In the genomic region with DNA sequence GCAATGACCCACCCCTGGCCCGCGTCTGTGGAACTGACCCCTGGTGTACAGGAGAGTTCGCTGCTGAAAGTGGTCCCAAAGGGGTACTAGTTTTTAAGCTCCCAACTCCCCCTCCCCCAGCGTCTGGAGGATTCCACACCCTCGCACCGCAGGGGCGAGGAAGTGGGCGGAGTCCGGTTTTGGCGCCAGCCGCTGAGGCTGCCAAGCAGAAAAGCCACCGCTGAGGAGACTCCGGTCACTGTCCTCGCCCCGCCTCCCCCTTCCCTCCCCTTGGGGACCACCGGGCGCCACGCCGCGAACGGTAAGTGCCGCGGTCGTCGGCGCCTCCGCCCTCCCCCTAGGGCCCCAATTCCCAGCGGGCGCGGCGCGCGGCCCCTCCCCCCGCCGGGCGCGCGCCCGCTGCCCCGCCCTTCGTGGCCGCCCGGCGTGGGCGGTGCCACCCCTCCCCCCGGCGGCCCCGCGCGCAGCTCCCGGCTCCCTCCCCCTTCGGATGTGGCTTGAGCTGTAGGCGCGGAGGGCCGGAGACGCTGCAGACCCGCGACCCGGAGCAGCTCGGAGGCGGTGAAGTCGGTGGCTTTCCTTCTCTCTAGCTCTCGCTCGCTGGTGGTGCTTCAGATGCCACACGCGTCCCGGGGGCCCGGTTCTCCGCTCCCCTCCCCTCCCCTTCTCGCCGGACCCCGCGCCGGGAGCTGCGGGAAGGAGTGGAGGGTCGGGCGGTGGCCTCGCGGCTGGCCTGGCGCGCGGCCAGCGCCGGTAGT, we compare ENCODE assay signal across 8 cellular contexts. TPM values are rescaled to one million over a fixed set of nuclear protein-coding genes. Genes with fewer than 3 reads are reported as not detected.
A peak's percentile ranks its signal among the peaks of the same experiment; 100 is the strongest.
DNase-seq lines count a peak whose midpoint lies in the region; ATAC-seq and TF ChIP-seq lines count a peak whose summit lies in the region.

A gene (plus strand): TSS at position 485 of the 758 bp plus-strand sequence. CDS start 1,254 bp downstream, outside the sequence.

- H3K27ac Mint-ChIP-seq in activated naive CD4-positive, alpha-beta T cell treated with anti-CD3 and anti-CD28 coated beads, Interleukin-2, amount 50 U/mL, for 72 hours, result peak within 1 kb of the TSS; percentile 99 to 100
- H3K27ac Mint-ChIP-seq in glutamatergic neuron (ENCODE audit: unreplicated experiment) (peak within 1 kb of the TSS; percentile 100), osteocyte (ENCODE audit: unreplicated experiment) (peak within 1 kb of the TSS; percentile 100)

- DNase-seq in GM12864 (ENCODE audit: low read depth), result peak; percentile 76
- peak; percentile 99 for DNase-seq in NCI-H1092 treated with DMSO at 0.1 percent for 48 hours (lab: John Stamatoyannopoulos, UW)
- peak; percentile 94 for DNase-seq in SKM-1 treated with dmso at 0.1 percent for 144 hours (lab: John Stamatoyannopoulos, UW; ENCODE audit: unreplicated experiment)
- DNase-seq in activated naive CD4-positive, alpha-beta T cell treated with anti-CD3 and anti-CD28 coated beads, Interleukin-2, amount 50 U/mL, for 72 hours (ENCODE audit: low spot score in 2 of 2), result peak; percentile 88 to 94
- peak; percentile 95 for DNase-seq in glutamatergic neuron
- peak; percentile 95 for DNase-seq in osteocyte (ENCODE audit: extremely low spot score, unreplicated experiment)
- DNase-seq in thoracic aorta (ENCODE audit: low spot score), result peak; percentile 34

- H3K4me1 ChIP-seq in thoracic aorta (ENCODE audit: control insufficient read depth in 1 of 2, low read depth in 2 of 2), result peaks cover 36 to 41% of the 10 kb centered on the region in 2 donors

- H3K27me3 ChIP-seq in thoracic aorta (replicated peaks; ENCODE audit: insufficient read depth), result no peaks in the 10 kb centered on the region

- peak within 1 kb of the TSS; percentile 100 for H3K27ac ChIP-seq in thoracic aorta

- no peak for TF ChIP-seq CTCF in GM12864 (IDR thresholded peaks at IDR 0.05; ENCODE audit: low read depth, low read length, missing control alignments)
- TF ChIP-seq CTCF in glutamatergic neuron (IDR thresholded peaks at IDR 0.05; ENCODE audit: partially characterized antibody, unreplicated experiment), result no peak
- no peak for TF ChIP-seq CTCF in osteocyte (IDR thresholded peaks at IDR 0.05)
- no peak for TF ChIP-seq CTCF in thoracic aorta (IDR thresholded peaks at IDR 0.05)

- no peaks in the 10 kb centered on the region for H3K9me3 Mint-ChIP-seq in activated naive CD4-positive, alpha-beta T cell treated with anti-CD3 and anti-CD28 coated beads, Interleukin-2, amount 50 U/mL, for 72 hours
- H3K9me3 Mint-ChIP-seq in glutamatergic neuron (ENCODE audit: unreplicated experiment) (peaks cover 29% of the 10 kb centered on the region), osteocyte (ENCODE audit: unreplicated experiment) (no peaks in the 10 kb centered on the region)

- H3K36me3 ChIP-seq in thoracic aorta, result peaks cover 9% of the 10 kb centered on the region

- H3K27me3 Mint-ChIP-seq in glutamatergic neuron (ENCODE audit: unreplicated experiment) (peaks cover 24% of the 10 kb centered on the region), osteocyte (ENCODE audit: unreplicated experiment) (no peaks in the 10 kb centered on the region)

- H3K4me3 ChIP-seq in GM12864 (ENCODE audit: low read depth, low read length), result peak within 1 kb of the TSS; percentile 100
- peak within 1 kb of the TSS; percentile 98 for H3K4me3 ChIP-seq in thoracic aorta

- H3K4me3 Mint-ChIP-seq in glutamatergic neuron (ENCODE audit: unreplicated experiment) (peak within 1 kb of the TSS; percentile 100), osteocyte (ENCODE audit: unreplicated experiment) (peak within 1 kb of the TSS; percentile 99)

- no peaks in the 10 kb centered on the region for H3K9me3 ChIP-seq in thoracic aorta

- H3K4me1 Mint-ChIP-seq in glutamatergic neuron (ENCODE audit: low read depth, unreplicated experiment), result peaks cover 24% of the 10 kb centered on the region
- H3K4me1 Mint-ChIP-seq in osteocyte (ENCODE audit: unreplicated experiment), result peaks cover 47% of the 10 kb centered on the region

- ATAC-seq in HG02610 (IDR thresholded peaks at IDR 0.05; ENCODE audit: unreplicated experiment) (peak; percentile 43), thoracic aorta (ENCODE audit: insufficient number of reproducible peaks, low FRiP score, low read depth) (peak; percentile 58)
- ATAC-seq in activated naive CD4-positive, alpha-beta T cell treated with anti-CD3 and anti-CD28 coated beads, Interleukin-2, amount 50 U/mL, for 72 hours, result peak; percentile 60 to 68

- H3K36me3 Mint-ChIP-seq in activated naive CD4-positive, alpha-beta T cell treated with anti-CD3 and anti-CD28 coated beads, Interleukin-2, amount 50 U/mL, for 72 hours, result peaks cover 83 to 87% of the 10 kb centered on the region in 2 donors
- H3K36me3 Mint-ChIP-seq in glutamatergic neuron (ENCODE audit: unreplicated experiment) (peaks cover 10% of the 10 kb centered on the region), osteocyte (ENCODE audit: unreplicated experiment) (peaks cover 49% of the 10 kb centered on the region)

RNA-seq across cellular contexts. Expression of the gene that starts here (rescaled TPM):
- 100 to 1,000 TPM; 212 to 271 TPM for total RNA-seq in activated naive CD4-positive, alpha-beta T cell treated with anti-CD3 and anti-CD28 coated beads, Interleukin-2, amount 50 U/mL, for 72 hours
- total RNA-seq in glutamatergic neuron (ENCODE audit: unreplicated experiment) (191 TPM), osteocyte (133 and 135 TPM in 2 replicates), thoracic aorta (10 to 100 TPM; 53.7 to 64.2 TPM)

Comparison
In these comparisons a context has a peak if more than half of its experiments do, and no peak if none do; other contexts are left out.
1. Peak in every context shown above with its lines: DNase-seq, ATAC-seq, H3K4me3 ChIP-seq and H3K27ac ChIP-seq.
2. DNase-seq: peak in every context shown above with its lines; median percentile 99 in NCI-H1092 treated with DMSO at 0.1 percent for 48 hours; 95 in glutamatergic neuron; 95 in osteocyte; 94 in SKM-1 treated with dmso at 0.1 percent for 144 hours; 91 in activated naive CD4-positive, alpha-beta T cell treated with anti-CD3 and anti-CD28 coated beads, Interleukin-2, amount 50 U/mL, for 72 hours; 76 in GM12864; 34 in thoracic aorta.